ENCODE assay signal across 29 cellular contexts in the genomic region with DNA sequence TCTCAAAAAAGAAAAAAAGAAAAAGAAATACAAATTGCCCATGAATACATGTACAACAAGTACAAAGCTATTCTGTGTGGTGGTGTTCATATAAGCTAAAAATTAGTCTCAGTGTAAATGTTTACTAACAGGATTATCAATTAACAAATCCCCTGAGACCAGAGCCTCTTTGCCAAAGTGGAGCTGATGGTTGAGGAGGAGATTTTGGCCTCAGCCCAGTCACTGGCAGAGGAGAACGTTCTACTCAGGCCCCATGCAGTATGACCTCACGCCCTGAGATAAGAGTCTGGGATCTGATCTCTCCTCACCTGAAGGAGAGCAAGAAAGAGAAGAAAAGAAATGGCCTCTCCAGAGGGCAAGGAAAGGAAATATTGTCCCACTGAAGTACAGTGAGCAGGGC. TPM values are rescaled to one million over a fixed set of nuclear protein-coding genes. Genes with fewer than 3 reads are reported as not detected.
DNase-seq lines count a peak whose midpoint lies in the region; ATAC-seq, FAIRE-seq and TF ChIP-seq lines count a peak whose summit lies in the region.
"Had no signal": no experiment of that assay in that cellular context is flagged by ENCODE, and none has a peak within 500 bp of the region (broad histone marks: within the 10 kb centered on the region; RNA-seq: fewer than 3 reads in every experiment).

No MANE protein-coding gene starts in this region.

- peak; percentile 64 for FAIRE-seq in GM19239 (lab: Jason Lieb, UNC)
- no peak for FAIRE-seq in pancreas (lab: Jason Lieb, UNC)
- FAIRE-seq: H54, K562 had no signal

- no peaks in the 10 kb centered on the region for H3K9me3 Mint-ChIP-seq in glutamatergic neuron (ENCODE audit: unreplicated experiment)
- H3K9me3 Mint-ChIP-seq: memory B cell; stimulated activated naive CD8-positive, alpha-beta T cell treated with anti-CD3 and anti-CD28 coated beads, Interleukin-15, Interleukin-2, amounts not matched to agents 100 ng/mL and 50 ng/mL, for 24 hours had no signal

- DNase-seq in NCI-H2029 (lab: John Stamatoyannopoulos, UW) (peak; percentile 24), NCI-H2029 treated with DMSO at 0.1 percent for 48 hours (lab: John Stamatoyannopoulos, UW) (no peak), GM19239 (ENCODE audit: insufficient read length, low spot score) (no peak), body of pancreas (peak; percentile 20 to 59 (median 42)), pancreas (peak in 3 of 6 donors; percentile 17 to 31 (median 20)), glutamatergic neuron (no peak)
- no peak for DNase-seq in stimulated activated naive CD8-positive, alpha-beta T cell treated with anti-CD3 and anti-CD28 coated beads, Interleukin-15, Interleukin-2, amounts not matched to agents 100 U/mL and 50 U/mL, for 24 hours
- DNase-seq: activated CD4-positive, CD25-positive, alpha-beta regulatory T cell; activated naive CD4-positive, alpha-beta T cell treated with anti-CD3 and anti-CD28 coated beads, Interleukin-2, amount 50 U/mL, for 16 hours; anterior cingulate cortex; foreskin keratinocyte; GDM1; heart right ventricle; left cardiac atrium; NCI-H2107; NCI-H510A; psoas muscle; SHP77 treated with DMSO at 0.1 percent for 48 hours; SW 1271; T1000; tibial artery had no signal

- TF ChIP-seq CTCF in body of pancreas (IDR thresholded peaks at IDR 0.05): no peak
- TF ChIP-seq CTCF in pancreas (IDR thresholded peaks at IDR 0.05): no peak
- TF ChIP-seq CTCF in glutamatergic neuron (IDR thresholded peaks at IDR 0.05; ENCODE audit: partially characterized antibody, unreplicated experiment): no peak

- no peak overlapping the region for H3K27ac Mint-ChIP-seq in glutamatergic neuron (ENCODE audit: unreplicated experiment)
- H3K27ac Mint-ChIP-seq: memory B cell; stimulated activated naive CD8-positive, alpha-beta T cell treated with anti-CD3 and anti-CD28 coated beads, Interleukin-15, Interleukin-2, amounts not matched to agents 100 ng/mL and 50 ng/mL, for 24 hours had no signal

- TF ChIP-seq POLR2A in body of pancreas (IDR thresholded peaks at IDR 0.05): no peak

- intact Hi-C loops in body of pancreas (cut with DNase I): no loop called here
- intact Hi-C loops in pancreas (cut with DNase I): no loop called here

- 19 to 33% methylated on average over 2 of the region's 2 CpGs for WGBS in body of pancreas, 2 donors
- WGBS in pancreas, 2 donors: 8 to 18% methylated on average over 2 of the region's 2 CpGs

- H3K4me3 ChIP-seq in body of pancreas (no peak overlapping the region), pancreas (no peak overlapping the region)
- H3K4me3 ChIP-seq: coronary artery, esophagus muscularis mucosa, heart right ventricle, K562, psoas muscle, tibial artery had no signal

- H3K4me1 Mint-ChIP-seq in glutamatergic neuron (ENCODE audit: low read depth, unreplicated experiment): peaks cover 5% of the 10 kb centered on the region

- no peaks in the 10 kb centered on the region for H3K36me3 Mint-ChIP-seq in glutamatergic neuron (ENCODE audit: unreplicated experiment)
- H3K36me3 Mint-ChIP-seq: memory B cell had no signal

- H3K36me3 ChIP-seq in body of pancreas (replicated peaks in 1 of 2; ENCODE audit: insufficient read depth in 1 of 2, low read depth in 2 of 2) (no peaks in the 10 kb centered on the region), pancreas (peaks cover 0 to 2% (median 0%) of the 10 kb centered on the region in 3 donors)
- H3K36me3 ChIP-seq: tibial artery had no signal

- H3K9me3 ChIP-seq in body of pancreas: no peaks in the 10 kb centered on the region
- no peaks in the 10 kb centered on the region for H3K9me3 ChIP-seq in pancreas
- H3K9me3 ChIP-seq: esophagus muscularis mucosa, heart right ventricle, psoas muscle, tibial artery had no signal

- peak; percentile 63 for ATAC-seq in body of pancreas
- ATAC-seq in pancreas: peak; percentile 63 to 79 (median 72)
- no peak for ATAC-seq in HG02852 (IDR thresholded peaks at IDR 0.05; ENCODE audit: unreplicated experiment)
- ATAC-seq in stimulated activated naive CD8-positive, alpha-beta T cell treated with anti-CD3 and anti-CD28 coated beads, Interleukin-15, Interleukin-2, amounts not matched to agents 100 U/mL and 50 U/mL, for 24 hours: no peak
- ATAC-seq: foreskin keratinocyte, heart right ventricle, K562, left cardiac atrium, Panc1, psoas muscle had no signal

- H3K27me3 ChIP-seq in body of pancreas (no peaks in the 10 kb centered on the region), pancreas (no peaks in the 10 kb centered on the region)
- H3K27me3 ChIP-seq: esophagus muscularis mucosa, foreskin keratinocyte, heart right ventricle, tibial artery had no signal

- no peak overlapping the region for H3K4me3 Mint-ChIP-seq in glutamatergic neuron (ENCODE audit: unreplicated experiment)
- H3K4me3 Mint-ChIP-seq: memory B cell; stimulated activated naive CD8-positive, alpha-beta T cell treated with anti-CD3 and anti-CD28 coated beads, Interleukin-15, Interleukin-2, amounts not matched to agents 100 ng/mL and 50 ng/mL, for 24 hours had no signal

- peaks cover 15% of the 10 kb centered on the region for H3K4me1 ChIP-seq in body of pancreas
- H3K4me1 ChIP-seq in pancreas: peaks cover 0 to 4% (median 0%) of the 10 kb centered on the region in 3 donors
- H3K4me1 ChIP-seq: foreskin keratinocyte, psoas muscle had no signal

- peaks cover 3% of the 10 kb centered on the region for H3K27me3 Mint-ChIP-seq in glutamatergic neuron (ENCODE audit: unreplicated experiment)
- H3K27me3 Mint-ChIP-seq: memory B cell; stimulated activated naive CD8-positive, alpha-beta T cell treated with anti-CD3 and anti-CD28 coated beads, Interleukin-15, Interleukin-2, amounts not matched to agents 100 ng/mL and 50 ng/mL, for 24 hours had no signal

- H3K27ac ChIP-seq in body of pancreas (peak overlapping the region in 2 of 4 donors; percentile 36 to 56), pancreas (peak overlapping the region in 3 of 4 donors; percentile 10 to 18 (median 15))
- H3K27ac ChIP-seq: coronary artery, esophagus muscularis mucosa, foreskin keratinocyte, heart right ventricle, psoas muscle, tibial artery had no signal

RNA-seq across cellular contexts. Expression of a gene that starts 35.5 kb away (rescaled TPM):
- total RNA-seq in body of pancreas (10 to 100 TPM; 15.0 to 15.8 TPM), pancreas (10 to 100 TPM in 5 of 6 donors, 1 to 10 TPM in 1; 8.3 to 19.1 (median 13.3) TPM), glutamatergic neuron (ENCODE audit: unreplicated experiment) (40.6 TPM)
- polyA plus RNA-seq in pancreas: 10 to 100 TPM; 19.7 to 28.0 TPM

Comparison
In these comparisons a context has a peak if more than half of its experiments do, and no peak if none do; other contexts are left out.
1. DNase-seq: peak in NCI-H2029 (single experiment) and body of pancreas (4 of 4); none in NCI-H2029 treated with DMSO at 0.1 percent for 48 hours (single experiment), GM19239 (single experiment), glutamatergic neuron (single experiment) and stimulated activated naive CD8-positive, alpha-beta T cell treated with anti-CD3 and anti-CD28 coated beads, Interleukin-15, Interleukin-2, amounts not matched to agents 100 U/mL and 50 U/mL, for 24 hours (single experiment).
2. ATAC-seq: peak in body of pancreas (single experiment) and pancreas (4 of 4); none in HG02852 (single experiment) and stimulated activated naive CD8-positive, alpha-beta T cell treated with anti-CD3 and anti-CD28 coated beads, Interleukin-15, Interleukin-2, amounts not matched to agents 100 U/mL and 50 U/mL, for 24 hours (single experiment).